ENCODE assay signal across 8 cellular contexts in the genomic region with DNA sequence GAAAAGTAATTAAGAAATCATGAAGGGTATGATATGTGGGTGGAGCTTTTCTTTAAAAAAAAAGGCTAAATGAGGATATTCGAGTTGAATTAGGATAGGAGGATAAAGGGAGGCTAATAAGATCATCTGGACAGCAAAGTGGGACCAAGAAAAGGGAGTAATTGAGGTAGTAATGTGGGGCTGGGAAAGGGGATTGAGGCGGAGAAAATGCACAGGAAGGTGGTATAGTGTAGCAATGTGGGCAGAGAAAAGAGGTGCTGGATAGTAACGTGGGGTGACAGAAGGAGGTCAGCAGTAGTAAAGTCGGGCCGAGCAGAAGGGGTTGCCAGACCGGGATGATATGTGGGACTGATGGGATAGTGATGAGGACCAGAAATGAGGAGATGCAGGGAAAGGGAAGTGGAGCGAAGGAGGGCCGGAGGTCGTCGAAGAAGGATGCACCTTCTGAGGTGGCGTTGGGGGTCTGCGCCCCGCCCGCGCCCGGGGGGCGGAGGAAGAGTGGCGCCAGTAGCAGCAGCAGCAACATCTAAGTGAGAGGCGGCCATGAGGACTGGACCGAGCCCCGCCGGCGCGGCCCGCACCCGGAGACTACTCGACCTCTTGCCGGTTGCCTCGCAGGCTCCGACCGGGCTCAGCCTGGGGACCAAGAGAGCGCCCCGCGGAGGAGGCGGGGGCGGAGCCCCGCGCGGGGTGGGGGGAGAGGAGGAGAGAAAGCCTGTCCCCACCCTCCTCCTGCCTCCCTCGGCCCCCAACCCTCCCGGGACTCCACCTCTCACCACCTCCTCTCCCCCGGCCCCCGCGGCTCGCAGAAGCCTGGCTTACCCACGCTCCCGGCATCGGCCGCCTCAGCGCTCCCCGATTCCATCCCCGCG. TPM values are rescaled to one million over a fixed set of nuclear protein-coding genes. Genes with fewer than 3 reads are reported as not detected.
DNase-seq lines count a peak whose midpoint lies in the region; ATAC-seq and TF ChIP-seq lines count a peak whose summit lies in the region.

No MANE protein-coding gene starts in this region.

- H3K9ac ChIP-seq in BLaER1 treated with 17β-estradiol and CSF1 and Interleukin-3, amounts not matched to agents 10 nM and 100 nM = peak overlapping the region; percentile 68 to 84 (median 77)

- ATAC-seq in GM21723 (IDR thresholded peaks at IDR 0.05; ENCODE audit: unreplicated experiment) (peak; percentile 27), lower lobe of right lung (peak; percentile 52 to 60), GM21526 (IDR thresholded peaks at IDR 0.05; ENCODE audit: low FRiP score, unreplicated experiment) (no peak)

- H3K4me1 ChIP-seq in BLaER1 treated with 17β-estradiol and CSF1 and Interleukin-3, amounts not matched to agents 10 nM and 100 nM = peaks cover 51 to 70% (median 54%) of the 10 kb centered on the region in 10 experiments
- H3K4me1 ChIP-seq in lower lobe of right lung = peaks cover 29% of the 10 kb centered on the region

- H3K27ac ChIP-seq in BLaER1 treated with 17β-estradiol and CSF1 and Interleukin-3, amounts not matched to agents 10 nM and 100 nM = peak overlapping the region in 10 of 11 experiments; percentile 45 to 74 (median 64); a peak in 18 of 22 replicates
- peak overlapping the region; percentile 52 for H3K27ac ChIP-seq in lower lobe of right lung

- peak overlapping the region; percentile 65 to 80 (median 73) for H3K4me3 ChIP-seq in BLaER1 treated with 17β-estradiol and CSF1 and Interleukin-3, amounts not matched to agents 10 nM and 100 nM
- peak overlapping the region; percentile 66 for H3K4me3 ChIP-seq in lower lobe of right lung

- intact Hi-C loops in lower lobe of right lung (cut with DNase I) = no loop called here

- H4K20me1 ChIP-seq in BLaER1 treated with 17β-estradiol and CSF1 and Interleukin-3, amounts not matched to agents 10 nM and 100 nM = peaks cover 0 to 32% (median 19%) of the 10 kb centered on the region in 11 experiments; a peak in 13 of 22 replicates

- no peak for TF ChIP-seq CTCF in lower lobe of right lung (IDR thresholded peaks at IDR 0.05)

- H3K9me3 ChIP-seq in BLaER1 treated with 17β-estradiol and CSF1 and Interleukin-3, amounts not matched to agents 10 nM and 100 nM (replicated peaks in 1 of 11) = no peaks in the 10 kb centered on the region
- no peaks in the 10 kb centered on the region for H3K9me3 ChIP-seq in lower lobe of right lung

- peak overlapping the region; percentile 93 to 100 (median 98) for H3K4me2 ChIP-seq in BLaER1 treated with 17β-estradiol and CSF1 and Interleukin-3, amounts not matched to agents 10 nM and 100 nM

- H3K36me3 ChIP-seq in BLaER1 treated with 17β-estradiol and CSF1 and Interleukin-3, amounts not matched to agents 10 nM and 100 nM = no peaks in the 10 kb centered on the region
- H3K36me3 ChIP-seq in lower lobe of right lung = peaks cover 4% of the 10 kb centered on the region

- peak; percentile 15 for DNase-seq in NCI-H1694 (lab: John Stamatoyannopoulos, UW)
- DNase-seq in activated CD4-positive, alpha-beta T cell treated with anti-CD3 and anti-CD28 coated beads, Interleukin-2, amount 50 U/mL, for 4 hours = peak; percentile 43 to 63
- DNase-seq in effector CD4-positive, alpha-beta T cell = peak; percentile 65
- DNase-seq in lower lobe of right lung = peak; percentile 63
- DNase-seq in stimulated activated CD8-positive, alpha-beta memory T cell treated with anti-CD3 and anti-CD28 coated beads, Interleukin-15, amount 100 ng/mL, for 4 hours (ENCODE audit: low read depth in 2 of 2) = peak; percentile 33 to 48

- H3K27me3 ChIP-seq in BLaER1 treated with 17β-estradiol and CSF1 and Interleukin-3, amounts not matched to agents 10 nM and 100 nM = no peaks in the 10 kb centered on the region
- no peaks in the 10 kb centered on the region for H3K27me3 ChIP-seq in lower lobe of right lung (ENCODE audit: low read depth)

RNA-seq across cellular contexts. Expression of gene GABBR1, which starts 0.9 kb away (rescaled TPM):
- total RNA-seq in lower lobe of right lung = 38.5 TPM

RNA-seq across cellular contexts. Expression of gene MOG, which starts 24.8 kb away (rescaled TPM):
- total RNA-seq in lower lobe of right lung = not detected

RNA-seq across cellular contexts. Expression of gene OR2H2, which starts 47.2 kb away (rescaled TPM):
- not detected for total RNA-seq in lower lobe of right lung

RNA-seq across cellular contexts. Expression of gene ZFP57, which starts 48.9 kb away (rescaled TPM):
- total RNA-seq in lower lobe of right lung = not detected

Comparison
In these comparisons a context has a peak if more than half of its experiments do, and no peak if none do; other contexts are left out.
1. DNase-seq: peak in every context shown above with its lines; median percentile 65 in effector CD4-positive, alpha-beta T cell; 63 in lower lobe of right lung; 53 in activated CD4-positive, alpha-beta T cell treated with anti-CD3 and anti-CD28 coated beads, Interleukin-2, amount 50 U/mL, for 4 hours; 40 in stimulated activated CD8-positive, alpha-beta memory T cell treated with anti-CD3 and anti-CD28 coated beads, Interleukin-15, amount 100 ng/mL, for 4 hours; 15 in NCI-H1694.